ENCODE assay signal across 8 cellular contexts in the genomic region with DNA sequence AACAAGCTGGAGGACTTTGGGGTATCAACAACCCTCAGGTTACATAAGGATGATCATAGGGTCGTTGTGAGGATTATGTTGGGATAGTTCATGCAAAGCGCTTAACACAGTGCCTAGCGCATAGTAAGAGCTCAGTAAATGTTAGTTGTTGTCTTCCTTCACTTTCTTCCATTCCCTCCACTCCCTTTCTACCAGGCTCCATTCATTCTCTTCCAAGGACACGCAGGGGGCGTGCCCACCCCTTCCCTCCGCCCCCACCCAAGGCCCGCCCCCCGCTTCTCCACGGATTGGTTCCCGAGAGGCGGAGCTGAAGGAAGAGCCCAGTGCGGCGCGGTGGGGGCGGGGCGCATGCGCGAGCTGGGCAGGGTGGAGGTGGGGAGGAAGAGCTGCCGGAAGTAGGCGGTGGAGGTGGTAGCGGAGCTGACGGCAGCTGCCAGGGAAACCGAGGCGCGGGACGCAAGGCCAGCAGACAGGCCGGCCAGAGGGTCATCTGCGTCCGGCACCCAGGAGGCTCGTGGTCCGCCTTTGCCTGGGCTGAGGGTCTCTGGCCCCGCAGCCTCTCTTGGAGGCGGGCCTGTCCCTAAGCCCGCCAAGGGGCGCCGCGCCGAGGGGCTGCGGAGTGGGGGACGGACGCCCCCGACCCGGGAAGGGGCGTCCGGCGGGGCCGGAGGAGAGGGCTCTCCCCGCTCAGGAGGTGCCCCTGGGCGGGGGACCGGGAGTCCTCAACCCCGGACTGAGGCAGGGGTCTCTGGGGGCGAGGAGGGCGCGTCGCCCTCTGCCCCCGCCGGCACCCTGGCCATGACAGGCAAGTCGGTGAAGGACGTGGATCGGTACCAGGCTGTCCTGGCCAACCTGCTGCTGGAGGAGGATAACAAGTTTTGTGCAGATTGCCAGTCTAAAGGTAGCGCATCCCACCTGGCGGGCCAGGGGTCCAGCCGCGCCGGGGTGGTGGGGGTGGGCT. TPM values are rescaled to one million over a fixed set of nuclear protein-coding genes. Genes with fewer than 3 reads are reported as not detected.
DNase-seq lines count a peak whose midpoint lies in the region; ATAC-seq, FAIRE-seq and TF ChIP-seq lines count a peak whose summit lies in the region.

A gene (plus strand): TSS at position 405 of the 961 bp plus-strand sequence. CDS start 394 bp downstream, at position 799.

- H3K27ac ChIP-seq in keratinocyte (ENCODE audit: control insufficient read depth, insufficient read depth, low read length) = peak within 1 kb of the TSS; percentile 60

- peaks cover 8% of the 10 kb centered on the region for H3K4me1 ChIP-seq in keratinocyte (ENCODE audit: control insufficient read depth, extremely low read depth, insufficient read depth, low read length)

- H2AFZ ChIP-seq in keratinocyte (ENCODE audit: control insufficient read depth, low read length) = peak within 1 kb of the TSS; percentile 94

- TF ChIP-seq POLR2A in GM19099 (IDR thresholded peaks at IDR 0.05; ENCODE audit: extremely low read depth, insufficient read length, low read depth) = peak; percentile 84

- peaks cover 36% of the 10 kb centered on the region for H3K79me2 ChIP-seq in keratinocyte (ENCODE audit: control insufficient read depth, insufficient read depth, low read length)

- H3K9ac ChIP-seq in keratinocyte (ENCODE audit: control insufficient read depth, extremely low read depth, insufficient read depth, low read length) = peak within 1 kb of the TSS; percentile 63

- DNase-seq in AG10803 (ENCODE audit: low read depth) (peak; percentile 94), NCI-H510A (lab: John Stamatoyannopoulos, UW) (peak; percentile 98), cerebellar nuclear complex (lab: John Stamatoyannopoulos, UW) (peak; percentile 64 to 82), keratinocyte (ENCODE audit: low read depth, low spot score) (peak; percentile 77)
- DNase-seq in activated CD4-positive, alpha-beta T cell treated with anti-CD3 and anti-CD28 coated beads for 1 hour = peak; percentile 91
- peak; percentile 91 to 93 for DNase-seq in stimulated activated CD4-positive, alpha-beta T cell treated with anti-CD3 and anti-CD28 coated beads, Interleukin-15, amount 100 ng/mL, for 1 hour (ENCODE audit: low read depth in 1 of 2, low spot score in 1 of 2)

- ATAC-seq in HG03378 (IDR thresholded peaks at IDR 0.05; ENCODE audit: unreplicated experiment) = peak; percentile 56

- TF ChIP-seq CTCF in AG10803 (conservative IDR thresholded peaks at IDR 0.05; ENCODE audit: low read length) = no peak
- no peak for TF ChIP-seq CTCF in keratinocyte (optimal IDR thresholded peaks at IDR 0.05 in 1 of 3, IDR thresholded peaks at IDR 0.05 in 1 of 3, conservative IDR thresholded peaks at IDR 0.05 in 1 of 3; ENCODE audit: extremely low read depth in 1 of 3, insufficient read depth in 2 of 3, low read length in 3 of 3)

- no peaks in the 10 kb centered on the region for H4K20me1 ChIP-seq in keratinocyte (ENCODE audit: control insufficient read depth, extremely low read depth, insufficient read depth, low read length)

- peak within 1 kb of the TSS; percentile 94 for H3K4me3 ChIP-seq in AG10803 (ENCODE audit: low read length)
- peak within 1 kb of the TSS; percentile 70 to 97 (median 78) for H3K4me3 ChIP-seq in keratinocyte (ENCODE audit: control insufficient read depth in 2 of 3, extremely low read depth in 1 of 3, insufficient read depth in 2 of 3, low read depth in 1 of 3, low read length in 3 of 3)

- peaks cover 3% of the 10 kb centered on the region for H3K9me1 ChIP-seq in keratinocyte (ENCODE audit: control insufficient read depth, extremely low read depth, insufficient read depth, low read length)

- dilution Hi-C loops in keratinocyte (cut with MboI; ENCODE audit: extremely low pct_ligation_motif_present, low sequenced_read_pairs) = no loop called here

- FAIRE-seq in keratinocyte (lab: Jason Lieb, UNC) = no peak

- no peaks in the 10 kb centered on the region for H3K36me3 ChIP-seq in keratinocyte (ENCODE audit: control insufficient read depth in 2 of 2, extremely low read depth in 1 of 2, insufficient read depth in 2 of 2, low read length in 2 of 2)

- peak within 1 kb of the TSS; percentile 79 for H3K4me2 ChIP-seq in keratinocyte (ENCODE audit: control insufficient read depth, extremely low read depth, insufficient read depth, low read depth, low read length)

- H3K9me3 ChIP-seq in keratinocyte (ENCODE audit: control insufficient read depth, low read depth, low read length) = no peaks in the 10 kb centered on the region

- no peaks in the 10 kb centered on the region for H3K27me3 ChIP-seq in keratinocyte (ENCODE audit: control insufficient read depth, extremely low read depth, insufficient read depth, low read length)

RNA-seq across cellular contexts. Expression of the gene that starts here (rescaled TPM):
- polyA plus RNA-seq in keratinocyte = 10.2 to 19.0 TPM (median 13.2 TPM) in 3 replicates
- polyA plus RNA-seq in keratinocyte (2011; ENCODE audit: low read depth) = 46.9 TPM
- 13.3 and 15.1 TPM in 2 replicates for polyA plus RNA-seq in keratinocyte (2011; cell fraction: cytosol; rRNA removed)
- 15.1 and 16.6 TPM in 2 replicates for polyA plus RNA-seq in keratinocyte (2011; cell fraction: nucleus; rRNA removed)
- 15.6 and 19.3 TPM in 2 replicates for polyA plus RNA-seq in keratinocyte (2012; ENCODE audit: low replicate concordance)
- 17.1 to 20.4 TPM (median 19.9 TPM) in 3 replicates for polyA minus RNA-seq in keratinocyte
- 10.6 TPM for polyA minus RNA-seq in keratinocyte (2011; cell fraction: cytosol; rRNA and poly(A)+ RNA removed)
- polyA minus RNA-seq in keratinocyte (2011; cell fraction: nucleus; rRNA and poly(A)+ RNA removed) = 7.2 and 10.9 TPM in 2 replicates

Comparison
In these comparisons a context has a peak if more than half of its experiments do, and no peak if none do; other contexts are left out.
1. Peak in every context shown above with its lines: DNase-seq, ATAC-seq, H3K4me3 ChIP-seq and H3K27ac ChIP-seq.